In the genomic region with DNA sequence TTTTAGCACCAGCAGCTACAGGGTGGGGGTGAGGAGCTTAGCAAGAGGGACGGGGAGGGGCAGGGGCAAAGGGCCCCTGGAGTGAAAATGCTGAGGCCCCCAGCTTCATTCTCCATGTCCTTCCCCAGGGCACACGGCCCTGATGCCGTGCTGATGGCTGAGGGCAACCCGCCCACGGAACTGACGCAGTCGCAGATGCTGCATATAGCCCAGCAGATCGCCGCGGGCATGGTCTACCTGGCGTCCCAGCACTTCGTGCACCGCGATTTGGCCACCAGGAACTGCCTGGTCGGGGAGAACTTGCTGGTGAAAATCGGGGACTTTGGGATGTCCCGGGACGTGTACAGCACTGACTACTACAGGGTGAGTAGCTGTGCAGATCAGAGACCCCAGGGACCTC, we compare ENCODE assay signal across 27 cellular contexts.
"Had no signal": no experiment of that assay in that cellular context is flagged by ENCODE, and none has a peak within 500 bp of the region (broad histone marks: within the 10 kb centered on the region; RNA-seq: fewer than 3 reads in every experiment).

No MANE protein-coding gene starts in this region.

- H3K4me1 ChIP-seq: pancreas, prostate gland, right lobe of liver had no signal

- H3K27me3 ChIP-seq: pancreas, right atrium auricular region, right lobe of liver, sigmoid colon, thyroid gland, tibial nerve, upper lobe of left lung, vagina had no signal

- H3K9ac ChIP-seq: neural progenitor cell had no signal

- H3K4me2 ChIP-seq: neural progenitor cell had no signal

- H3K36me3 ChIP-seq: neural progenitor cell, neutrophil, pancreas, prostate gland, right atrium auricular region, right lobe of liver, sigmoid colon, stomach, thoracic aorta, thyroid gland, tibial nerve, upper lobe of left lung, vagina had no signal

- H3K4me3 ChIP-seq: neural progenitor cell, pancreas, prostate gland, right atrium auricular region, right lobe of liver, sigmoid colon, stomach, thoracic aorta, thyroid gland, tibial nerve, upper lobe of left lung, vagina had no signal

- DNase-seq: naive thymus-derived CD8-positive, alpha-beta T cell; nephron progenitor cell; pancreas; retina; right lobe of liver; sigmoid colon; small intestine; stimulated activated CD4-positive, alpha-beta T cell treated with anti-CD3 and anti-CD28 coated beads, Interleukin-15, amount 100 ng/mL, for 24 hours; stimulated activated CD4-positive, alpha-beta T cell treated with anti-CD3 and anti-CD28 coated beads, Interleukin-2, amount 100 ng/mL, for 24 hours; stimulated activated CD4-positive, alpha-beta T cell treated with anti-CD3 and anti-CD28 coated beads, Interleukin-2, amount 100 ng/mL, for 48 hours; stimulated activated CD4-positive, alpha-beta T cell treated with anti-CD3 and anti-CD28 coated beads, Interleukin-4, amount 100 ng/mL, for 24 hours; stimulated activated naive B cell treated with anti-CD40 and anti-IgM and Interleukin-4, amounts not matched to agents 10 μg/mL and 1 μg/mL and 100 μg/mL, for 72 hours; stimulated activated naive CD4-positive, alpha-beta T cell treated with Interleukin-2 at 50 U/mL for 16 hours; stomach; thyroid gland; trophoblast cell had no signal

- H2AFZ ChIP-seq: neural progenitor cell had no signal

- H3K27ac ChIP-seq: neural progenitor cell, neutrophil, pancreas, prostate gland, right atrium auricular region, right lobe of liver, sigmoid colon, stomach, thoracic aorta, thyroid gland, upper lobe of left lung, vagina had no signal

- ATAC-seq: naive thymus-derived CD8-positive, alpha-beta T cell; natural killer cell treated with Interleukin-12 subunit alpha and Interleukin-12 subunit beta and Interleukin-15 and Interleukin-18, amount 100 ng/mL, for 72 hours; stimulated activated effector memory CD8-positive, alpha-beta T cell treated with anti-CD3 and anti-CD28 coated beads, Interleukin-12 subunit alpha, Interleukin-12 subunit beta, amount 100 ng/mL, for 72 hours; stimulated activated naive B cell treated with anti-CD40 and anti-IgM and Interleukin-4, amounts not matched to agents 10 μg/mL and 1 μg/mL and 100 μg/mL, for 72 hours had no signal

- H3K9me3 ChIP-seq: neutrophil, pancreas, prostate gland, right atrium auricular region, right lobe of liver, sigmoid colon, stomach, thoracic aorta, thyroid gland, tibial nerve, upper lobe of left lung, vagina had no signal

- FAIRE-seq: pancreas, small intestine, urothelium cell line had no signal
